1 cellular context compared by ENCODE assay signal in the genomic region with DNA sequence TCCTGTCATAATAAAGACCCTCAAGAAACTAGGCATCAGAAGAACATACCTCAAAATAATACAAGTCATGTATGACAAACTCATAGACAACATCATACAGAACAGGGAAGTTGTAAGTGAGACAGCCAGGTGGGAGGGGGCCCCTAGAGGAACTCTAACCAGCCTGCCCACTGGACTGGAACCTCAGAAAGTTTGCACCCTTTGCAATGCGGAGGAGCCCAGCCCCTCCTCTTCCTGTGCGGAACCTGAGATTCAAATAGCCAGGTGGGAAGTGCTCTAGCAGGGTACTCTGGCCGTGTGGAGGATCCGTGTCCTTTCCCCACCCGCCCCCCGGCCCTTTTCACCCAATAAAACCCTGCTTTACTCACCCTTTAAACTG.
TF ChIP-seq lines count a peak whose summit lies in the region.

No MANE protein-coding gene starts in this region.

TF ChIP-seq in GM12878, 131 proteins besides CTCF, POLR2A, EP300 and RAD21 (continued from another document and continues in another):
- TF ChIP-seq, protein P1, sequence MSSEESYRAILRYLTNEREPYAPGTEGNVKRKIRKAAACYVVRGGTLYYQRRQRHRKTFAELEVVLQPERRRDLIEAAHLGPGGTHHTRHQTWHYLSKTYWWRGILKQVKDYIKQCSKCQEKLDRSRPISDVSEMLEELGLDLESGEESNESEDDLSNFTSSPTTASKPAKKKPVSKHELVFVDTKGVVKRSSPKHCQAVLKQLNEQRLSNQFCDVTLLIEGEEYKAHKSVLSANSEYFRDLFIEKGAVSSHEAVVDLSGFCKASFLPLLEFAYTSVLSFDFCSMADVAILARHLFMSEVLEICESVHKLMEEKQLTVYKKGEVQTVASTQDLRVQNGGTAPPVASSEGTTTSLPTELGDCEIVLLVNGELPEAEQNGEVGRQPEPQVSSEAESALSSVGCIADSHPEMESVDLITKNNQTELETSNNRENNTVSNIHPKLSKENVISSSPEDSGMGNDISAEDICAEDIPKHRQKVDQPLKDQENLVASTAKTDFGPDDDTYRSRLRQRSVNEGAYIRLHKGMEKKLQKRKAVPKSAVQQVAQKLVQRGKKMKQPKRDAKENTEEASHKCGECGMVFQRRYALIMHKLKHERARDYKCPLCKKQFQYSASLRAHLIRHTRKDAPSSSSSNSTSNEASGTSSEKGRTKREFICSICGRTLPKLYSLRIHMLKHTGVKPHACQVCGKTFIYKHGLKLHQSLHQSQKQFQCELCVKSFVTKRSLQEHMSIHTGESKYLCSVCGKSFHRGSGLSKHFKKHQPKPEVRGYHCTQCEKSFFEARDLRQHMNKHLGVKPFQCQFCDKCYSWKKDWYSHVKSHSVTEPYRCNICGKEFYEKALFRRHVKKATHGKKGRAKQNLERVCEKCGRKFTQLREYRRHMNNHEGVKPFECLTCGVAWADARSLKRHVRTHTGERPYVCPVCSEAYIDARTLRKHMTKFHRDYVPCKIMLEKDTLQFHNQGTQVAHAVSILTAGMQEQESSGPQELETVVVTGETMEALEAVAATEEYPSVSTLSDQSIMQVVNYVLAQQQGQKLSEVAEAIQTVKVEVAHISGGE (CRISPR knock-in tag; IDR thresholded peaks at IDR 0.05): no peak
- TF ChIP-seq TAF1 (IDR thresholded peaks at IDR 0.05; ENCODE audit: borderline replicate concordance, low read depth, low read length): peak; percentile 74; the same call in 1 of the 2 replicates
- TF ChIP-seq SP1 (IDR thresholded peaks at IDR 0.05; ENCODE audit: low read depth, low read length): peak; percentile 30
- peak in 1 of 2 experiments; percentile 83; a peak in 2 of 4 replicates for TF ChIP-seq ETV6 (conservative IDR thresholded peaks at IDR 0.05 in 1 of 2, IDR thresholded peaks at IDR 0.05 in 1 of 2; ENCODE audit: borderline replicate concordance in 1 of 2, low read depth in 1 of 2)
- peak; percentile 73; the same call in 1 of the 2 replicates for TF ChIP-seq MXI1 (IDR thresholded peaks at IDR 0.05; ENCODE audit: low read depth, low read length)
- TF ChIP-seq CBX3 (IDR thresholded peaks at IDR 0.05; ENCODE audit: borderline replicate concordance, low read depth): no peak
- 0 out of 4 replicates have a peak, but pooled peaks of 1 of the 2 experiments have one; percentile 3 for TF ChIP-seq CEBPB (IDR thresholded peaks at IDR 0.05; ENCODE audit: borderline replicate concordance in 1 of 2, low read depth in 2 of 2, low read length in 2 of 2)
- no peak for TF ChIP-seq NR2C2 (IDR thresholded peaks at IDR 0.05; ENCODE audit: borderline replicate concordance, control insufficient read depth, insufficient read length, low read depth)
- TF ChIP-seq, protein P2, sequence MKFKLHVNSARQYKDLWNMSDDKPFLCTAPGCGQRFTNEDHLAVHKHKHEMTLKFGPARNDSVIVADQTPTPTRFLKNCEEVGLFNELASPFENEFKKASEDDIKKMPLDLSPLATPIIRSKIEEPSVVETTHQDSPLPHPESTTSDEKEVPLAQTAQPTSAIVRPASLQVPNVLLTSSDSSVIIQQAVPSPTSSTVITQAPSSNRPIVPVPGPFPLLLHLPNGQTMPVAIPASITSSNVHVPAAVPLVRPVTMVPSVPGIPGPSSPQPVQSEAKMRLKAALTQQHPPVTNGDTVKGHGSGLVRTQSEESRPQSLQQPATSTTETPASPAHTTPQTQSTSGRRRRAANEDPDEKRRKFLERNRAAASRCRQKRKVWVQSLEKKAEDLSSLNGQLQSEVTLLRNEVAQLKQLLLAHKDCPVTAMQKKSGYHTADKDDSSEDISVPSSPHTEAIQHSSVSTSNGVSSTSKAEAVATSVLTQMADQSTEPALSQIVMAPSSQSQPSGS (IDR thresholded peaks at IDR 0.05; ENCODE audit: low read length): peak; percentile 87
- TF ChIP-seq NR2C1 (IDR thresholded peaks at IDR 0.05): no peak
- TF ChIP-seq ESRRA (IDR thresholded peaks at IDR 0.05; ENCODE audit: low read length): no peak
- TF ChIP-seq, protein P3, sequence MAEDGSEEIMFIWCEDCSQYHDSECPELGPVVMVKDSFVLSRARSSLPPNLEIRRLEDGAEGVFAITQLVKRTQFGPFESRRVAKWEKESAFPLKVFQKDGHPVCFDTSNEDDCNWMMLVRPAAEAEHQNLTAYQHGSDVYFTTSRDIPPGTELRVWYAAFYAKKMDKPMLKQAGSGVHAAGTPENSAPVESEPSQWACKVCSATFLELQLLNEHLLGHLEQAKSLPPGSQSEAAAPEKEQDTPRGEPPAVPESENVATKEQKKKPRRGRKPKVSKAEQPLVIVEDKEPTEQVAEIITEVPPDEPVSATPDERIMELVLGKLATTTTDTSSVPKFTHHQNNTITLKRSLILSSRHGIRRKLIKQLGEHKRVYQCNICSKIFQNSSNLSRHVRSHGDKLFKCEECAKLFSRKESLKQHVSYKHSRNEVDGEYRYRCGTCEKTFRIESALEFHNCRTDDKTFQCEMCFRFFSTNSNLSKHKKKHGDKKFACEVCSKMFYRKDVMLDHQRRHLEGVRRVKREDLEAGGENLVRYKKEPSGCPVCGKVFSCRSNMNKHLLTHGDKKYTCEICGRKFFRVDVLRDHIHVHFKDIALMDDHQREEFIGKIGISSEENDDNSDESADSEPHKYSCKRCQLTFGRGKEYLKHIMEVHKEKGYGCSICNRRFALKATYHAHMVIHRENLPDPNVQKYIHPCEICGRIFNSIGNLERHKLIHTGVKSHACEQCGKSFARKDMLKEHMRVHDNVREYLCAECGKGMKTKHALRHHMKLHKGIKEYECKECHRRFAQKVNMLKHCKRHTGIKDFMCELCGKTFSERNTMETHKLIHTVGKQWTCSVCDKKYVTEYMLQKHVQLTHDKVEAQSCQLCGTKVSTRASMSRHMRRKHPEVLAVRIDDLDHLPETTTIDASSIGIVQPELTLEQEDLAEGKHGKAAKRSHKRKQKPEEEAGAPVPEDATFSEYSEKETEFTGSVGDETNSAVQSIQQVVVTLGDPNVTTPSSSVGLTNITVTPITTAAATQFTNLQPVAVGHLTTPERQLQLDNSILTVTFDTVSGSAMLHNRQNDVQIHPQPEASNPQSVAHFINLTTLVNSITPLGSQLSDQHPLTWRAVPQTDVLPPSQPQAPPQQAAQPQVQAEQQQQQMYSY (CRISPR knock-in tag; IDR thresholded peaks at IDR 0.05): no peak
- no peak for TF ChIP-seq SMARCA5 (IDR thresholded peaks at IDR 0.05)
- TF ChIP-seq ZNF622 (IDR thresholded peaks at IDR 0.05): no peak
- TF ChIP-seq TCF12 (IDR thresholded peaks at IDR 0.05; ENCODE audit: low read depth, low read length): peak; percentile 86
- peak; percentile 38; the same call in 1 of the 2 replicates for TF ChIP-seq POLR2AphosphoS2 (IDR thresholded peaks at IDR 0.05; ENCODE audit: low read depth, low read length)
- TF ChIP-seq BACH1 (IDR thresholded peaks at IDR 0.05; ENCODE audit: borderline replicate concordance): peak; percentile 72; the same call in 1 of the 2 replicates
- TF ChIP-seq FOXK2 (IDR thresholded peaks at IDR 0.05): no peak
- no peak for TF ChIP-seq SRF (IDR thresholded peaks at IDR 0.05; ENCODE audit: low read depth in 2 of 2, low read length in 2 of 2)
- TF ChIP-seq CBX5 (IDR thresholded peaks at IDR 0.05; ENCODE audit: low read depth): peak; percentile 89; the same call in 1 of the 2 replicates
- no peak for TF ChIP-seq LARP7 (IDR thresholded peaks at IDR 0.05)
- TF ChIP-seq CREB1 (IDR thresholded peaks at IDR 0.05; ENCODE audit: low read depth): peak; percentile 74
- TF ChIP-seq ATF7 (IDR thresholded peaks at IDR 0.05; ENCODE audit: low read depth): peak; percentile 59
- TF ChIP-seq CREM (IDR thresholded peaks at IDR 0.05; ENCODE audit: low read depth): no peak
- no peak for TF ChIP-seq STAT3 (IDR thresholded peaks at IDR 0.05; ENCODE audit: low read depth, low read length)
- TF ChIP-seq SREBF1 (IDR thresholded peaks at IDR 0.05; ENCODE audit: low read length): no peak
- peak; percentile 81 for TF ChIP-seq CBFB (IDR thresholded peaks at IDR 0.05; ENCODE audit: low read depth)
- TF ChIP-seq, protein P4, sequence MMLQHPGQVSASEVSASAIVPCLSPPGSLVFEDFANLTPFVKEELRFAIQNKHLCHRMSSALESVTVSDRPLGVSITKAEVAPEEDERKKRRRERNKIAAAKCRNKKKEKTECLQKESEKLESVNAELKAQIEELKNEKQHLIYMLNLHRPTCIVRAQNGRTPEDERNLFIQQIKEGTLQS (IDR thresholded peaks at IDR 0.05; ENCODE audit: borderline replicate concordance, extremely low read depth, low read depth, low read length): no peak
- no peak for TF ChIP-seq NFXL1 (IDR thresholded peaks at IDR 0.05; ENCODE audit: borderline replicate concordance)
- TF ChIP-seq HDAC2 (IDR thresholded peaks at IDR 0.05): no peak
- TF ChIP-seq POU2F2 (IDR thresholded peaks at IDR 0.05; ENCODE audit: borderline replicate concordance, low read depth, low read length): peak; percentile 89
- peak; percentile 51 for TF ChIP-seq NFIC (IDR thresholded peaks at IDR 0.05; ENCODE audit: low read depth, low read length)
- no peak for TF ChIP-seq SUPT20H (IDR thresholded peaks at IDR 0.05; ENCODE audit: borderline replicate concordance, control insufficient read depth, low read depth, low read length)
- 0 out of 2 replicates have a peak, but pooled peaks have one; percentile 6 for TF ChIP-seq ZSCAN29 (IDR thresholded peaks at IDR 0.05)
- peak; percentile 92 for TF ChIP-seq MEF2B (IDR thresholded peaks at IDR 0.05; ENCODE audit: partially characterized antibody, poor library complexity, severe bottlenecking)
- no peak for TF ChIP-seq RFX5 (IDR thresholded peaks at IDR 0.05; ENCODE audit: low read depth, low read length)
- TF ChIP-seq, protein P5, sequence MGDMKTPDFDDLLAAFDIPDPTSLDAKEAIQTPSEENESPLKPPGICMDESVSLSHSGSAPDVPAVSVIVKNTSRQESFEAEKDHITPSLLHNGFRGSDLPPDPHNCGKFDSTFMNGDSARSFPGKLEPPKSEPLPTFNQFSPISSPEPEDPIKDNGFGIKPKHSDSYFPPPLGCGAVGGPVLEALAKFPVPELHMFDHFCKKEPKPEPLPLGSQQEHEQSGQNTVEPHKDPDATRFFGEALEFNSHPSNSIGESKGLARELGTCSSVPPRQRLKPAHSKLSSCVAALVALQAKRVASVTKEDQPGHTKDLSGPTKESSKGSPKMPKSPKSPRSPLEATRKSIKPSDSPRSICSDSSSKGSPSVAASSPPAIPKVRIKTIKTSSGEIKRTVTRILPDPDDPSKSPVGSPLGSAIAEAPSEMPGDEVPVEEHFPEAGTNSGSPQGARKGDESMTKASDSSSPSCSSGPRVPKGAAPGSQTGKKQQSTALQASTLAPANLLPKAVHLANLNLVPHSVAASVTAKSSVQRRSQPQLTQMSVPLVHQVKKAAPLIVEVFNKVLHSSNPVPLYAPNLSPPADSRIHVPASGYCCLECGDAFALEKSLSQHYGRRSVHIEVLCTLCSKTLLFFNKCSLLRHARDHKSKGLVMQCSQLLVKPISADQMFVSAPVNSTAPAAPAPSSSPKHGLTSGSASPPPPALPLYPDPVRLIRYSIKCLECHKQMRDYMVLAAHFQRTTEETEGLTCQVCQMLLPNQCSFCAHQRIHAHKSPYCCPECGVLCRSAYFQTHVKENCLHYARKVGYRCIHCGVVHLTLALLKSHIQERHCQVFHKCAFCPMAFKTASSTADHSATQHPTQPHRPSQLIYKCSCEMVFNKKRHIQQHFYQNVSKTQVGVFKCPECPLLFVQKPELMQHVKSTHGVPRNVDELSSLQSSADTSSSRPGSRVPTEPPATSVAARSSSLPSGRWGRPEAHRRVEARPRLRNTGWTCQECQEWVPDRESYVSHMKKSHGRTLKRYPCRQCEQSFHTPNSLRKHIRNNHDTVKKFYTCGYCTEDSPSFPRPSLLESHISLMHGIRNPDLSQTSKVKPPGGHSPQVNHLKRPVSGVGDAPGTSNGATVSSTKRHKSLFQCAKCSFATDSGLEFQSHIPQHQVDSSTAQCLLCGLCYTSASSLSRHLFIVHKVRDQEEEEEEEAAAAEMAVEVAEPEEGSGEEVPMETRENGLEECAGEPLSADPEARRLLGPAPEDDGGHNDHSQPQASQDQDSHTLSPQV (IDR thresholded peaks at IDR 0.05): no peak
- peak; percentile 84 for TF ChIP-seq EED (IDR thresholded peaks at IDR 0.05; ENCODE audit: low read depth)
- TF ChIP-seq YY1 (IDR thresholded peaks at IDR 0.05; ENCODE audit: low read depth, low read length): 0 out of 2 replicates have a peak, but pooled peaks have one; percentile 29
- TF ChIP-seq FOXM1 (IDR thresholded peaks at IDR 0.05; ENCODE audit: low read depth, low read length): peak; percentile 90
- TF ChIP-seq RBBP5 (conservative IDR thresholded peaks at IDR 0.05): no peak
- TF ChIP-seq, protein P6, sequence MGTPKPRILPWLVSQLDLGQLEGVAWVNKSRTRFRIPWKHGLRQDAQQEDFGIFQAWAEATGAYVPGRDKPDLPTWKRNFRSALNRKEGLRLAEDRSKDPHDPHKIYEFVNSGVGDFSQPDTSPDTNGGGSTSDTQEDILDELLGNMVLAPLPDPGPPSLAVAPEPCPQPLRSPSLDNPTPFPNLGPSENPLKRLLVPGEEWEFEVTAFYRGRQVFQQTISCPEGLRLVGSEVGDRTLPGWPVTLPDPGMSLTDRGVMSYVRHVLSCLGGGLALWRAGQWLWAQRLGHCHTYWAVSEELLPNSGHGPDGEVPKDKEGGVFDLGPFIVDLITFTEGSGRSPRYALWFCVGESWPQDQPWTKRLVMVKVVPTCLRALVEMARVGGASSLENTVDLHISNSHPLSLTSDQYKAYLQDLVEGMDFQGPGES (IDR thresholded peaks at IDR 0.05): no peak
- no peak for TF ChIP-seq MYB (IDR thresholded peaks at IDR 0.05; ENCODE audit: borderline replicate concordance, low read depth, low read length)
- no peak for TF ChIP-seq WRNIP1 (IDR thresholded peaks at IDR 0.05; ENCODE audit: borderline replicate concordance, low read depth, low read length)
- 0 out of 2 replicates have a peak, but pooled peaks have one; percentile 45 for TF ChIP-seq TARDBP (IDR thresholded peaks at IDR 0.05; ENCODE audit: borderline replicate concordance)
- peak; percentile 55; the same call in 1 of the 2 replicates for TF ChIP-seq IRF4 (IDR thresholded peaks at IDR 0.05; ENCODE audit: low read depth, low read length)
- peak; percentile 55; the same call in 1 of the 2 replicates for TF ChIP-seq NBN (IDR thresholded peaks at IDR 0.05)
- TF ChIP-seq, protein P7, sequence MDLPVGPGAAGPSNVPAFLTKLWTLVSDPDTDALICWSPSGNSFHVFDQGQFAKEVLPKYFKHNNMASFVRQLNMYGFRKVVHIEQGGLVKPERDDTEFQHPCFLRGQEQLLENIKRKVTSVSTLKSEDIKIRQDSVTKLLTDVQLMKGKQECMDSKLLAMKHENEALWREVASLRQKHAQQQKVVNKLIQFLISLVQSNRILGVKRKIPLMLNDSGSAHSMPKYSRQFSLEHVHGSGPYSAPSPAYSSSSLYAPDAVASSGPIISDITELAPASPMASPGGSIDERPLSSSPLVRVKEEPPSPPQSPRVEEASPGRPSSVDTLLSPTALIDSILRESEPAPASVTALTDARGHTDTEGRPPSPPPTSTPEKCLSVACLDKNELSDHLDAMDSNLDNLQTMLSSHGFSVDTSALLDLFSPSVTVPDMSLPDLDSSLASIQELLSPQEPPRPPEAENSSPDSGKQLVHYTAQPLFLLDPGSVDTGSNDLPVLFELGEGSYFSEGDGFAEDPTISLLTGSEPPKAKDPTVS (IDR thresholded peaks at IDR 0.05; ENCODE audit: low read depth, low read length): no peak
